ENCODE assay signal across 19 cellular contexts in the genomic region with DNA sequence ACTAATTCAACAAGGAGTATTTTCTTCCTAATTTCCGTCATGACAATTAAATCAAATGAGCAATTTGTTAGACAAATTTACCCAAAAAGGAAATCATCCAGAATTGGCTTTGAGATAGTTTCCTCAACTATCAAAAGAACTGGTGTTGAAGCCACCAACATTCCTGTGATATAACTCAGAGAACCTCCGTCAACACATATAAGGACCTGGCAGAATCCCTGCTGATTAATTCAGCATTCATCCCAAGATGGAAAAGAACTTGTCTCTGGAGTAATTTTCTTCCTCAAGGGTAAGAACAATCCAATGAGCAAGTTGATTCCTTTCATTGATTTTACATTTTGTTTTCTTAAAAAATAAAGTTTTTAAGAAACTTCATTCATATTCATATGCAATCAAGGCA.
DNase-seq lines count a peak whose midpoint lies in the region; ATAC-seq, FAIRE-seq and TF ChIP-seq lines count a peak whose summit lies in the region.
"Had no signal": no experiment of that assay in that cellular context is flagged by ENCODE, and none has a peak within 500 bp of the region (broad histone marks: within the 10 kb centered on the region; RNA-seq: fewer than 3 reads in every experiment).

No MANE protein-coding gene starts in this region.

- H3K9me3 Mint-ChIP-seq in type B pancreatic cell: peaks cover 9% of the 10 kb centered on the region
- H3K9me3 Mint-ChIP-seq: activated CD4-positive, alpha-beta memory T cell treated with anti-CD3 and anti-CD28 coated beads for 36 hours; immature natural killer cell had no signal

- peaks cover 27% of the 10 kb centered on the region for H3K79me1 ChIP-seq in mesenchymal stem cell (replicated peaks; ENCODE audit: low read length, poor library complexity, severe bottlenecking)

- no peak overlapping the region for H2AK5ac ChIP-seq in mesenchymal stem cell (ENCODE audit: low read length, severe bottlenecking)

- no peak overlapping the region for H2BK15ac ChIP-seq in mesenchymal stem cell (ENCODE audit: low read depth, poor library complexity, severe bottlenecking)

- no peak overlapping the region for H2BK5ac ChIP-seq in mesenchymal stem cell (ENCODE audit: low read depth, low read length, poor library complexity, severe bottlenecking)

- no peak overlapping the region for H4K91ac ChIP-seq in mesenchymal stem cell (ENCODE audit: low read length)

- H3K4ac ChIP-seq in mesenchymal stem cell (ENCODE audit: low read depth in 1 of 2, low read length in 2 of 2): no peak overlapping the region

- H3K27me3 ChIP-seq in mesenchymal stem cell (ENCODE audit: control insufficient read depth in 1 of 2, insufficient read depth in 1 of 2, low read length in 2 of 2): no peaks in the 10 kb centered on the region
- H3K27me3 ChIP-seq: BLaER1, dorsolateral prefrontal cortex, spleen had no signal

- peak; percentile 96 for FAIRE-seq in D721Med (lab: Jason Lieb, UNC)
- FAIRE-seq: GM19239, TTC549 had no signal

- ATAC-seq in HG03520 (IDR thresholded peaks at IDR 0.05; ENCODE audit: unreplicated experiment): no peak

- H3K14ac ChIP-seq in mesenchymal stem cell (ENCODE audit: low read length in 2 of 2): no peak overlapping the region

- no peak overlapping the region for H3K9ac ChIP-seq in mesenchymal stem cell (ENCODE audit: low read length)
- H3K9ac ChIP-seq: BLaER1 had no signal

- H3K4me2 ChIP-seq in mesenchymal stem cell (ENCODE audit: low read length, poor library complexity, severe bottlenecking): no peak overlapping the region
- H3K4me2 ChIP-seq: BLaER1 had no signal

- H2BK120ac ChIP-seq in mesenchymal stem cell (ENCODE audit: low read depth, low read length): no peak overlapping the region

- peaks cover 1% of the 10 kb centered on the region for H3K4me1 ChIP-seq in mesenchymal stem cell (ENCODE audit: control insufficient read depth, insufficient read depth, low read depth, low read length)
- H3K4me1 ChIP-seq: BLaER1, spleen had no signal

- H3K27ac ChIP-seq in mesenchymal stem cell (ENCODE audit: low read length, poor library complexity, severe bottlenecking): no peak overlapping the region
- H3K27ac ChIP-seq: BLaER1, dorsolateral prefrontal cortex, spleen had no signal

- DNase-seq in D721Med (ENCODE audit: insufficient read length, low spot score): no peak
- peak; percentile 25 for DNase-seq in NCI-H226
- peak; percentile 35 for DNase-seq in dermis blood vessel endothelial cell
- peak; percentile 38 for DNase-seq in mesenchymal stem cell
- no peak for DNase-seq in T-helper 2 cell
- no peak for DNase-seq in type B pancreatic cell (ENCODE audit: extremely low spot score, unreplicated experiment)
- DNase-seq in activated CD4-positive, CD25-positive, alpha-beta regulatory T cell treated with anti-CD3 and anti-CD28 coated beads, Interleukin-2, amount 50 U/mL, for 72 hours: no peak
- DNase-seq: activated CD4-positive, alpha-beta memory T cell treated with anti-CD3 and anti-CD28 coated beads for 36 hours; amygdala; dorsolateral prefrontal cortex; immature natural killer cell; NCI-H1048; NCI-H2171 treated with DMSO at 0.1 percent for 48 hours; nucleus accumbens; spleen had no signal

- no peak overlapping the region for H2BK12ac ChIP-seq in mesenchymal stem cell (ENCODE audit: low read length in 2 of 2)

- H3K36me3 Mint-ChIP-seq in type B pancreatic cell: peaks cover 55% of the 10 kb centered on the region

- H3K23ac ChIP-seq in mesenchymal stem cell (ENCODE audit: low read length in 2 of 2): no peak overlapping the region

- no peak overlapping the region for H3K18ac ChIP-seq in mesenchymal stem cell (ENCODE audit: low read depth in 1 of 2, low read length in 2 of 2)

- WGBS in mesenchymal stem cell: 43% methylated on average over 2 of the region's 2 CpGs

- H3K4me1 Mint-ChIP-seq in type B pancreatic cell (ENCODE audit: unreplicated experiment): peaks cover 22% of the 10 kb centered on the region
- H3K4me1 Mint-ChIP-seq: immature natural killer cell had no signal

- H3K4me3 ChIP-seq in mesenchymal stem cell (ENCODE audit: insufficient read depth in 1 of 2, low read depth in 1 of 2, low read length in 2 of 2): no peak overlapping the region
- H3K4me3 ChIP-seq: BLaER1, dorsolateral prefrontal cortex, spleen had no signal

- H3K9me3 ChIP-seq in mesenchymal stem cell (ENCODE audit: control insufficient read depth, low read length): no peaks in the 10 kb centered on the region
- H3K9me3 ChIP-seq: BLaER1, spleen had no signal

- no peak overlapping the region for H4K8ac ChIP-seq in mesenchymal stem cell (ENCODE audit: low read length)

- no peak overlapping the region for H3K4me3 Mint-ChIP-seq in type B pancreatic cell
- H3K4me3 Mint-ChIP-seq: activated CD4-positive, alpha-beta memory T cell treated with anti-CD3 and anti-CD28 coated beads for 36 hours; immature natural killer cell had no signal

- peaks cover 22 to 83% of the 10 kb centered on the region in 2 experiments for H3K36me3 ChIP-seq in mesenchymal stem cell (ENCODE audit: control insufficient read depth in 1 of 2, insufficient read depth in 2 of 2, low read depth in 1 of 2, low read length in 2 of 2)

- no peaks in the 10 kb centered on the region for H3K27me3 Mint-ChIP-seq in type B pancreatic cell
- H3K27me3 Mint-ChIP-seq: activated CD4-positive, alpha-beta memory T cell treated with anti-CD3 and anti-CD28 coated beads for 36 hours had no signal

- no peak overlapping the region for H2AFZ ChIP-seq in mesenchymal stem cell (ENCODE audit: low read depth, low read length)

- no peak overlapping the region for H3K27ac Mint-ChIP-seq in type B pancreatic cell
- H3K27ac Mint-ChIP-seq: activated CD4-positive, alpha-beta memory T cell treated with anti-CD3 and anti-CD28 coated beads for 36 hours had no signal

- TF ChIP-seq CTCF in D721Med (IDR thresholded peaks at IDR 0.05; ENCODE audit: insufficient read depth, missing control alignments) (no peak), type B pancreatic cell (conservative IDR thresholded peaks at IDR 0.05) (no peak)

Comparison
In these comparisons a context has a peak if more than half of its experiments do, and no peak if none do; other contexts are left out.
1. DNase-seq: peak in NCI-H226 (single experiment), dermis blood vessel endothelial cell (single experiment) and mesenchymal stem cell (single experiment); none in D721Med (single experiment), T-helper 2 cell (0 of 5), type B pancreatic cell (single experiment) and activated CD4-positive, CD25-positive, alpha-beta regulatory T cell treated with anti-CD3 and anti-CD28 coated beads, Interleukin-2, amount 50 U/mL, for 72 hours (single experiment).